In genomic region chr11:104893876-104894275, GRCh38 we compare ENCODE assay signal across 21 cellular contexts. TPM values are rescaled to one million over a fixed set of nuclear protein-coding genes. Genes with fewer than 3 reads are reported as not detected.
DNase-seq lines count a peak whose midpoint lies in the region; ATAC-seq and TF ChIP-seq lines count a peak whose summit lies in the region.
"Had no signal": no experiment of that assay in that cellular context is flagged by ENCODE, and none has a peak within 500 bp of the region (broad histone marks: within the 10 kb centered on the region; RNA-seq: fewer than 3 reads in every experiment).

No MANE protein-coding gene starts in this region.

- in situ Hi-C loops in IMR-90 (cut with MboI; ENCODE audit: low sequenced_read_pairs) = no loop called here

- H4K91ac ChIP-seq in IMR-90 (ENCODE audit: insufficient read depth, low read depth, low read length) = no peak overlapping the region

- H3K27ac ChIP-seq in IMR-90 (ENCODE audit: insufficient read depth, low read length) = no peak overlapping the region
- H3K27ac ChIP-seq in foreskin keratinocyte = no peak overlapping the region
- H3K27ac ChIP-seq: 22Rv1; BLaER1 treated with 17β-estradiol and CSF1 and Interleukin-3, amounts not matched to agents 10 nM and 100 nM; GM23248 had no signal

- peaks cover 9% of the 10 kb centered on the region for H3K4me1 ChIP-seq in IMR-90 (ENCODE audit: control insufficient read depth, insufficient read depth, low read length)
- H3K4me1 ChIP-seq in foreskin keratinocyte = no peaks in the 10 kb centered on the region
- H3K4me1 ChIP-seq: BE2C had no signal

- peak overlapping the region; percentile 7; the same call in 1 of the 2 replicates for H2BK20ac ChIP-seq in IMR-90 (ENCODE audit: low read depth, low read length)

- TF ChIP-seq RAD21 in IMR-90 (IDR thresholded peaks at IDR 0.05; ENCODE audit: low read length) = no peak

- CTCF ChIA-PET in IMR-90 (lab: Yijun Ruan, JAX) = no interaction called here

- peak; percentile 4 for DNase-seq in DMS53 (lab: John Stamatoyannopoulos, UW)
- DNase-seq in DMS53 treated with DMSO at 0.1 percent for 48 hours (lab: John Stamatoyannopoulos, UW; ENCODE audit: unreplicated experiment) = no peak
- DNase-seq in IMR-90 = no peak
- DNase-seq in dermis blood vessel endothelial cell = peak; percentile 48
- DNase-seq in lung microvascular endothelial cell (ENCODE audit: low read depth in 2 of 2) = peak; percentile 44 to 82
- DNase-seq in foreskin keratinocyte = no peak
- DNase-seq: ACHN; AML-193; BE2C; CD4-positive, alpha-beta T cell; CD8-positive, alpha-beta memory T cell; DMS 273 treated with DMSO at 0.1 percent for 48 hours; DND-41; GM23248; H9 had no signal

- H3K4me3 ChIP-seq in IMR-90 (ENCODE audit: insufficient read depth, low read depth, low read length) = no peak overlapping the region
- H3K4me3 ChIP-seq: BLaER1 treated with 17β-estradiol and CSF1 and Interleukin-3, amounts not matched to agents 10 nM and 100 nM; GM23248 had no signal

- no peak overlapping the region for H4K5ac ChIP-seq in IMR-90 (ENCODE audit: low read depth, low read length)

- peak overlapping the region; percentile 26; the same call in 1 of the 2 replicates for H3K18ac ChIP-seq in IMR-90 (ENCODE audit: low read depth, low read length)

- WGBS in IMR-90 (ENCODE audit: extremely low coverage in 2 of 2, insufficient read length in 1 of 2), 2 experiments = 100% methylated on average over 1 of the region's 1 CpG; no CpG with 5 or more reads in 1 of the 2 experiments

- 0 out of 2 replicates have a peak overlapping the region, but pooled peaks have one; percentile 5 for H3K14ac ChIP-seq in IMR-90 (replicated peaks; ENCODE audit: low read depth, low read length)

- H3K27me3 ChIP-seq in IMR-90 (ENCODE audit: control insufficient read depth, insufficient read depth, low read length) = no peaks in the 10 kb centered on the region
- no peaks in the 10 kb centered on the region for H3K27me3 ChIP-seq in foreskin keratinocyte
- H3K27me3 ChIP-seq: BE2C; BLaER1 treated with 17β-estradiol and CSF1 and Interleukin-3, amounts not matched to agents 10 nM and 100 nM had no signal

- no peak overlapping the region for H3K23ac ChIP-seq in IMR-90 (ENCODE audit: low read depth, low read length)

- H3K4me2 ChIP-seq in IMR-90 (ENCODE audit: low read depth, low read length) = no peak overlapping the region

- no peaks in the 10 kb centered on the region for H3K9me3 ChIP-seq in IMR-90 (ENCODE audit: control insufficient read depth, insufficient read depth, low read length)
- H3K9me3 ChIP-seq: BE2C; BLaER1 treated with 17β-estradiol and CSF1 and Interleukin-3, amounts not matched to agents 10 nM and 100 nM had no signal

- ATAC-seq in IMR-90 (ENCODE audit: low read depth) = no peak
- ATAC-seq in HG02678 (IDR thresholded peaks at IDR 0.05; ENCODE audit: unreplicated experiment) = no peak
- ATAC-seq in foreskin keratinocyte = no peak
- no peak for ATAC-seq in GM21737 (IDR thresholded peaks at IDR 0.05; ENCODE audit: unreplicated experiment)
- ATAC-seq: HCT116 had no signal

- H3K79me1 ChIP-seq in IMR-90 (ENCODE audit: low read depth in 1 of 2, low read length in 2 of 2) = no peaks in the 10 kb centered on the region

- intact Hi-C loops in IMR-90 (cut with micrococcal nuclease) = no loop called here

- TF ChIP-seq CTCF in IMR-90 (conservative IDR thresholded peaks at IDR 0.05; ENCODE audit: low read depth, low read length) (no peak), foreskin keratinocyte (conservative IDR thresholded peaks at IDR 0.05) (no peak)

- peak overlapping the region; percentile 62 for H2BK5ac ChIP-seq in IMR-90 (ENCODE audit: low read depth, low read length, poor library complexity, severe bottlenecking)

- no peaks in the 10 kb centered on the region for H3K36me3 ChIP-seq in IMR-90 (ENCODE audit: control insufficient read depth, insufficient read depth, low read length)
- H3K36me3 ChIP-seq: BE2C; BLaER1 treated with 17β-estradiol and CSF1 and Interleukin-3, amounts not matched to agents 10 nM and 100 nM had no signal

- H2AFZ ChIP-seq in IMR-90 (replicated peaks; ENCODE audit: low read length, poor library complexity) = no peak overlapping the region
- H2AFZ ChIP-seq: GM23248 had no signal

- no TSS peak for BruUV-seq in IMR-90 (replicated peaks; lab: Mats Ljungman, UMichigan)

- no peak overlapping the region for H3K4ac ChIP-seq in IMR-90 (ENCODE audit: low read depth, low read length)

- H3K9me1 ChIP-seq in IMR-90 (ENCODE audit: insufficient read depth, low read length) = peaks cover 8% of the 10 kb centered on the region; the same call in 1 of the 2 replicates

- no peaks in the 10 kb centered on the region for H4K20me1 ChIP-seq in IMR-90 (ENCODE audit: insufficient read depth, low read length)
- H4K20me1 ChIP-seq: BLaER1 treated with 17β-estradiol and CSF1 and Interleukin-3, amounts not matched to agents 10 nM and 100 nM had no signal

- H3K9ac ChIP-seq in IMR-90 (ENCODE audit: low read depth, low read length) = no peak overlapping the region
- H3K9ac ChIP-seq: BLaER1 treated with 17β-estradiol and CSF1 and Interleukin-3, amounts not matched to agents 10 nM and 100 nM; GM23248 had no signal

- no peak overlapping the region for H3K56ac ChIP-seq in IMR-90 (ENCODE audit: extremely low read depth, insufficient read depth, low read length)

- no peak for TF ChIP-seq POLR2A in IMR-90 (IDR thresholded peaks at IDR 0.05; ENCODE audit: low read depth, low read length)

- POLR2A ChIA-PET in IMR-90 (lab: Charles Lee; ENCODE audit: unreplicated experiment) = no interaction called here

- H2AK9ac ChIP-seq in IMR-90 (replicated peaks; ENCODE audit: low read depth, low read length, poor library complexity) = no peak overlapping the region

- H2AK5ac ChIP-seq in IMR-90 (ENCODE audit: low read depth, low read length) = no peak overlapping the region

- H2BK15ac ChIP-seq in IMR-90 (ENCODE audit: low read depth, low read length) = peak overlapping the region; percentile 83; the same call in 1 of the 3 replicates

- dilution Hi-C loops in IMR-90 (cut with HindIII; ENCODE audit: low sequenced_read_pairs, unreplicated experiment) = no loop called here

- H2BK120ac ChIP-seq in IMR-90 (ENCODE audit: low read depth, low read length) = peak overlapping the region; percentile 59; the same call in 1 of the 2 replicates

- no peak overlapping the region for H4K8ac ChIP-seq in IMR-90 (ENCODE audit: low read depth in 2 of 2, low read length in 2 of 2)

TF ChIP-seq in IMR-90, 13 proteins besides CTCF, POLR2A, EP300 and RAD21:
- no peak for TF ChIP-seq ELK1 (IDR thresholded peaks at IDR 0.05; ENCODE audit: borderline replicate concordance, low read depth, low read length)
- no peak for TF ChIP-seq USF2 (IDR thresholded peaks at IDR 0.05; ENCODE audit: low read depth, low read length)
- no peak for TF ChIP-seq SMC3 (IDR thresholded peaks at IDR 0.05; ENCODE audit: low read depth, low read length)
- TF ChIP-seq BHLHE40 (IDR thresholded peaks at IDR 0.05; ENCODE audit: low read depth, low read length) = no peak
- TF ChIP-seq FOS (IDR thresholded peaks at IDR 0.05; ENCODE audit: low read depth, low read length) = no peak
- no peak for TF ChIP-seq CEBPB (IDR thresholded peaks at IDR 0.05; ENCODE audit: low read depth, low read length)
- TF ChIP-seq RFX5 (IDR thresholded peaks at IDR 0.05; ENCODE audit: low read depth, low read length) = no peak
- TF ChIP-seq NFE2L2 (IDR thresholded peaks at IDR 0.05; ENCODE audit: low read depth, low read length) = no peak
- TF ChIP-seq MAZ (IDR thresholded peaks at IDR 0.05; ENCODE audit: borderline replicate concordance, low read depth, low read length) = no peak
- no peak for TF ChIP-seq RCOR1 (IDR thresholded peaks at IDR 0.05; ENCODE audit: insufficient replicate concordance, low read length)
- TF ChIP-seq CHD1 (IDR thresholded peaks at IDR 0.05; ENCODE audit: low read depth, low read length) = no peak

RNA-seq across cellular contexts. Expression of gene CASP12, which starts 4.4 kb away (rescaled TPM):
- total RNA-seq in IMR-90 (2012; rRNA removed) = not detected in 2 replicates
- polyA plus RNA-seq in IMR-90 (2012; rRNA removed) = 0.07 TPM in 1 of 2 replicates, not detected in the other
- 0.07 TPM in 1 of 2 replicates, not detected in the other for polyA plus RNA-seq in IMR-90 (2012; cell fraction: cytosol; rRNA removed)
- 0.14 TPM in 1 of 2 replicates, not detected in the other for polyA plus RNA-seq in IMR-90 (2012; cell fraction: nucleus; rRNA removed; ENCODE audit: low replicate concordance)
- 5.9 and 11.1 TPM in 2 replicates for total RNA-seq in dermis blood vessel endothelial cell
- 5.0 and 7.0 TPM in 2 replicates for total RNA-seq in lung microvascular endothelial cell
- not detected in 2 replicates for total RNA-seq in foreskin keratinocyte
- polyA plus RNA-seq in foreskin keratinocyte = not detected in 2 replicates
- total RNA-seq: CD4-positive, alpha-beta T cell; CD8-positive, alpha-beta memory T cell; GM23248; H9 had no signal
- polyA plus RNA-seq: CD14-positive monocyte; CD8-positive, alpha-beta memory T cell; GM23248 had no signal

Comparison
In these comparisons a context has a peak if more than half of its experiments do, and no peak if none do; other contexts are left out.
1. DNase-seq: peak in DMS53 (single experiment), dermis blood vessel endothelial cell (single experiment) and lung microvascular endothelial cell (2 of 2); none in DMS53 treated with DMSO at 0.1 percent for 48 hours (single experiment), IMR-90 (single experiment) and foreskin keratinocyte (0 of 2).